9 cellular contexts compared by ENCODE assay signal in the genomic region with DNA sequence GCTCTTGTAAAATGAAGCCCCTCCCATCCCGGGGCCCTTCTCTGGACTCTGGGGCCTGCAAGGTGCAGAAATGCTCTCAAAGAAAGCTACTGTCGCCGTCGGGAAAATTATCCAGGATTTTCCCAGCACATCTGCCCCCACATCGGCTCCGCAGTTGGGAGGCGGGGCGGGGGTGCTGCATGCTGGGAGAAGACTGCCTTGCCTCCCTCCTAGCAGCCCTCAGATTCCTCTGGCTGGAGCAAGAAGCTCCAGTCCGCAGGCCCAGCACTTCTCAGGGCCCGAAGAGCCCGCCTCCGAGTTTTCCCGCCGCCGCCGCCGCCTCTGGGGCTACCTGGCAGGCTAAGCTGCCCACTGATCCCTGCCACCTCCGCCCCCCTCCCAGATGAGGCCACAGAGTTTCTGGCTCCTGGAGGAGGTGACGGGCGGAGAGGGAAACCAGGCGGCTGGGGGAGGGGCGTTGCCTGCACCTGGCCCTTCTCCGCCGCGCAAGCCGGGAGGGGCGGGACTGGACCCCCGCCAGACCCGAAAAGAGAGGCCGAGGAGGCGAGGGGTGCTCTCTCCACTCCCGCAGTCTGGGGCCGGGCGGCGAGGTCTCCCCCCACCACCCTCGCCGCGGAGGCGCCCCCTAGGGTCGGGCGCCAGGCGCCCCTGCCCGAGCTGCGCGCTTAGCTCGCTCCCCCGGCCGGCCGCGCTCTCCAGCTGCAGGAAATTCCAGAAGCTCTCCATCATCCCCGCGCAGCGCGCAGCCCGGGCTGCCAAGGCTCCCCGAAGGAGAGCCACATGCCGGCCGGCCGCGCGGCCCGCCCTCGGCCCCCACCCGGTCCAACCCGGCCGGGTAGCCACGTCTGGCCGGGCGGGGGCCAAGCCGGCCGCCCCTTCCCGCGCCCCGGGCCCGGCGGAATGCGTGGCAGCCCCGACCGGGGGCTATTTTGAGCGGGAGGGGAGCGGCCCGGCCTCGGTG. TPM values are rescaled to one million over a fixed set of nuclear protein-coding genes. Genes with fewer than 3 reads are reported as not detected.
DNase-seq lines count a peak whose midpoint lies in the region; ATAC-seq and TF ChIP-seq lines count a peak whose summit lies in the region.
"Had no signal": no experiment of that assay in that cellular context is flagged by ENCODE, and none has a peak within 500 bp of the region (broad histone marks: within the 10 kb centered on the region; RNA-seq: fewer than 3 reads in every experiment).

No MANE protein-coding gene starts in this region.

- H3K4me2 ChIP-seq in PC-3 (ENCODE audit: low read length) (peak overlapping the region; percentile 71), fibroblast of lung (ENCODE audit: extremely low read depth, insufficient read depth, low read length) (peak overlapping the region; percentile 88)

- H3K27ac Mint-ChIP-seq in naive thymus-derived CD8-positive, alpha-beta T cell = no peak overlapping the region
- H3K27ac Mint-ChIP-seq in activated CD8-positive, alpha-beta T cell treated with anti-CD3 and anti-CD28 coated beads, Interleukin-2, amount 10 ng/mL, durations not matched to agents 7 days and 5 days = no peak overlapping the region
- H3K27ac Mint-ChIP-seq: T-helper 1 cell treated with Interleukin-12 subunit alpha and Interleukin-12 subunit beta and Interleukin-4 antibody, amounts not matched to agents 30 μg/mL and 1 μg/mL, for 36 hours had no signal

- BruUV-seq in PC-3 (replicated peaks; lab: Mats Ljungman, UMichigan) = TSS peak; percentile 20

- no peaks in the 10 kb centered on the region for H3K9me3 Mint-ChIP-seq in naive thymus-derived CD8-positive, alpha-beta T cell
- no peaks in the 10 kb centered on the region for H3K9me3 Mint-ChIP-seq in activated CD8-positive, alpha-beta T cell treated with anti-CD3 and anti-CD28 coated beads, Interleukin-2, amount 10 ng/mL, durations not matched to agents 7 days and 5 days (ENCODE audit: insufficient read depth)
- H3K9me3 Mint-ChIP-seq: T-helper 1 cell treated with Interleukin-12 subunit alpha and Interleukin-12 subunit beta and Interleukin-4 antibody, amounts not matched to agents 30 μg/mL and 1 μg/mL, for 36 hours had no signal

- H3K9ac ChIP-seq in PC-3 (ENCODE audit: low read length) (peak overlapping the region; percentile 47), fibroblast of lung (ENCODE audit: insufficient read depth, low read length) (peak overlapping the region; percentile 64)

- H4K20me1 ChIP-seq in PC-3 (ENCODE audit: low read length) (no peaks in the 10 kb centered on the region), fibroblast of lung (ENCODE audit: control insufficient read depth, extremely low read depth, insufficient read depth, low read length) (no peaks in the 10 kb centered on the region)

- TF ChIP-seq CTCF in PC-3 (conservative IDR thresholded peaks at IDR 0.05; ENCODE audit: low read depth, low read length) (peak; percentile 50), fibroblast of lung (conservative IDR thresholded peaks at IDR 0.05 in 1 of 2, IDR thresholded peaks at IDR 0.05 in 1 of 2; ENCODE audit: low read depth in 1 of 2, low read length in 2 of 2) (peak in 1 of 2 donors; percentile 48)

- H3K4me1 Mint-ChIP-seq in naive thymus-derived CD8-positive, alpha-beta T cell = peaks cover 21 to 57% (median 44%) of the 10 kb centered on the region in 4 donors
- peaks cover 6% of the 10 kb centered on the region for H3K4me1 Mint-ChIP-seq in activated CD8-positive, alpha-beta T cell treated with anti-CD3 and anti-CD28 coated beads, Interleukin-2, amount 10 ng/mL, durations not matched to agents 7 days and 5 days (ENCODE audit: low read depth)

- H3K36me3 ChIP-seq in H7 (replicated peaks; ENCODE audit: control insufficient read depth, insufficient read depth, low read length) (no peaks in the 10 kb centered on the region), PC-3 (ENCODE audit: low read depth, low read length) (no peaks in the 10 kb centered on the region), fibroblast of lung (ENCODE audit: control insufficient read depth, insufficient read depth, low read length) (no peaks in the 10 kb centered on the region)

- no peaks in the 10 kb centered on the region for H3K27me3 Mint-ChIP-seq in naive thymus-derived CD8-positive, alpha-beta T cell
- peaks cover 11% of the 10 kb centered on the region for H3K27me3 Mint-ChIP-seq in activated CD8-positive, alpha-beta T cell treated with anti-CD3 and anti-CD28 coated beads, Interleukin-2, amount 10 ng/mL, durations not matched to agents 7 days and 5 days (ENCODE audit: low read depth)

- H3K4me3 ChIP-seq in H7 (ENCODE audit: insufficient read depth, low read depth, low read length) (peak overlapping the region; percentile 58), PC-3 (ENCODE audit: low read length) (peak overlapping the region; percentile 66; the same call in 1 of the 2 replicates), fibroblast of lung (replicated peaks in 1 of 4; ENCODE audit: control extremely low read depth in 1 of 4, insufficient read depth in 1 of 4, low read depth in 3 of 4, low read length in 4 of 4) (peak overlapping the region in 3 of 4 experiments; percentile 12 to 48 (median 36))

- ATAC-seq in PC-3 = peak; percentile 71
- peak; percentile 27 to 34 for ATAC-seq in naive thymus-derived CD8-positive, alpha-beta T cell
- no peak for ATAC-seq in GM19023 (IDR thresholded peaks at IDR 0.05; ENCODE audit: unreplicated experiment)
- ATAC-seq in activated CD8-positive, alpha-beta T cell treated with anti-CD3 and anti-CD28 coated beads, Interleukin-2, amount 10 ng/mL, durations not matched to agents 7 days and 5 days = no peak

- POLR2A ChIA-PET in PC-3 (lab: Charles Lee; ENCODE audit: unreplicated experiment) = interaction anchor here (0.6 kb wide), 1 partner anchor 26 kb away, joined by 3 read pairs; no protein-coding TSS in a partner anchor
- POLR2A ChIA-PET in naive thymus-derived CD8-positive, alpha-beta T cell (lab: Charles Lee) = no interaction called here
- POLR2A ChIA-PET in activated CD8-positive, alpha-beta T cell treated with anti-CD3 and anti-CD28 coated beads, Interleukin-2, amount 10 ng/mL, durations not matched to agents 7 days and 5 days (lab: Charles Lee) = interaction anchor here (1.1 kb wide), 1 partner anchor 29 kb away, joined by 3 read pairs; the partner anchor contains the start of gene AHDC1

- H2AFZ ChIP-seq in PC-3 (ENCODE audit: low read length) (no peak overlapping the region), fibroblast of lung (ENCODE audit: low read length) (no peak overlapping the region)

- H3K27me3 ChIP-seq in H7 (ENCODE audit: control insufficient read depth, insufficient read depth, low read length) = no peaks in the 10 kb centered on the region
- no peaks in the 10 kb centered on the region for H3K27me3 ChIP-seq in PC-3 (ENCODE audit: low read length)
- no peaks in the 10 kb centered on the region for H3K27me3 ChIP-seq in fibroblast of lung (ENCODE audit: control insufficient read depth, insufficient read depth, low read length)

- no peaks in the 10 kb centered on the region for H3K9me2 ChIP-seq in PC-3 (replicated peaks; ENCODE audit: low read length)

- peaks cover 3% of the 10 kb centered on the region for H3F3A ChIP-seq in PC-3 (ENCODE audit: low read length, unreplicated experiment)

- H3K27ac ChIP-seq in PC-3 (ENCODE audit: low read length) = peak overlapping the region; percentile 23
- H3K27ac ChIP-seq in fibroblast of lung (ENCODE audit: insufficient read depth, low read length) = peak overlapping the region; percentile 70

- no peaks in the 10 kb centered on the region for H3K36me3 Mint-ChIP-seq in naive thymus-derived CD8-positive, alpha-beta T cell
- no peaks in the 10 kb centered on the region for H3K36me3 Mint-ChIP-seq in activated CD8-positive, alpha-beta T cell treated with anti-CD3 and anti-CD28 coated beads, Interleukin-2, amount 10 ng/mL, durations not matched to agents 7 days and 5 days (ENCODE audit: low read depth)

- H3K79me2 ChIP-seq in PC-3 (ENCODE audit: low read length) = peaks cover 78% of the 10 kb centered on the region
- peaks cover 65% of the 10 kb centered on the region for H3K79me2 ChIP-seq in fibroblast of lung (ENCODE audit: control insufficient read depth, insufficient read depth, low read length)

- H3K4me1 ChIP-seq in PC-3 (ENCODE audit: insufficient read depth, low read length) (peaks cover 21% of the 10 kb centered on the region), fibroblast of lung (ENCODE audit: control insufficient read depth, extremely low read depth, insufficient read depth, low read length) (peaks cover 57% of the 10 kb centered on the region)

- H3K9me3 ChIP-seq in PC-3 (ENCODE audit: low read length) (no peaks in the 10 kb centered on the region), fibroblast of lung (ENCODE audit: control insufficient read depth, insufficient read depth, low read depth, low read length) (no peaks in the 10 kb centered on the region)

- intact Hi-C loops in PC-3 (cut with micrococcal nuclease) = no loop called here

- peak overlapping the region in 2 of 10 donors; percentile 36 to 61 for H3K4me3 Mint-ChIP-seq in naive thymus-derived CD8-positive, alpha-beta T cell
- H3K4me3 Mint-ChIP-seq in activated CD8-positive, alpha-beta T cell treated with anti-CD3 and anti-CD28 coated beads, Interleukin-2, amount 10 ng/mL, durations not matched to agents 7 days and 5 days = no peak overlapping the region
- H3K4me3 Mint-ChIP-seq: T-helper 1 cell treated with Interleukin-12 subunit alpha and Interleukin-12 subunit beta and Interleukin-4 antibody, amounts not matched to agents 30 μg/mL and 1 μg/mL, for 36 hours had no signal

- DNase-seq in H7 (peak; percentile 96), PC-3 (peak; percentile 61), fibroblast of lung (ENCODE audit: low read depth in 2 of 2) (peak; percentile 84 to 89), SIG-M5 (lab: John Stamatoyannopoulos, UW) (no peak), NCI-H446 (lab: John Stamatoyannopoulos, UW) (no peak)
- DNase-seq in naive thymus-derived CD8-positive, alpha-beta T cell = no peak
- no peak for DNase-seq in activated CD8-positive, alpha-beta T cell treated with anti-CD3 and anti-CD28 coated beads, Interleukin-2, amount 10 ng/mL, durations not matched to agents 7 days and 5 days

- CTCF ChIA-PET in PC-3 (lab: Charles Lee) = interaction anchor here (0.9 to 1.6 kb wide), 2 partner anchors 18 kb away, joined by 3 to 11 read pairs; no protein-coding TSS in a partner anchor
- CTCF ChIA-PET in activated CD8-positive, alpha-beta T cell treated with anti-CD3 and anti-CD28 coated beads, Interleukin-2, amount 10 ng/mL, durations not matched to agents 7 days and 5 days (lab: Charles Lee) = no interaction called here

RNA-seq across cellular contexts. Expression of gene AHDC1, which starts 28.8 kb away (rescaled TPM):
- total RNA-seq in H7 (2014; rRNA removed; shearing (Covaris generic)) = 8.8 and 11.2 TPM in 2 replicates
- 15.2 and 20.4 TPM in 2 replicates for total RNA-seq in PC-3 (2014; rRNA removed)
- total RNA-seq in fibroblast of lung = 5.1 and 6.9 TPM in 2 replicates
- 3.1 and 4.2 TPM in 2 replicates for polyA plus RNA-seq in fibroblast of lung
- 12.4 and 22.9 TPM in 2 replicates for polyA plus RNA-seq in fibroblast of lung (2012)
- polyA minus RNA-seq in fibroblast of lung (ENCODE audit: low replicate concordance) = 17.7 and 33.1 TPM in 2 replicates
- 10 to 100 TPM; 19.6 to 24.7 TPM for total RNA-seq in naive thymus-derived CD8-positive, alpha-beta T cell
- 1 to 10 TPM in 2 of 3 donors, under 1 TPM in 1; 0.57 to 2.4 (median 1.0) TPM for polyA plus RNA-seq in naive thymus-derived CD8-positive, alpha-beta T cell
- 10 to 100 TPM; 20.9 to 22.7 TPM for total RNA-seq in activated CD8-positive, alpha-beta T cell treated with anti-CD3 and anti-CD28 coated beads, Interleukin-2, amount 10 ng/mL, durations not matched to agents 7 days and 5 days

RNA-seq across cellular contexts. Expression of gene FGR, which starts 59.8 kb away (rescaled TPM):
- total RNA-seq in H7 (2014; rRNA removed; shearing (Covaris generic)) = 0.07 and 0.30 TPM in 2 replicates
- total RNA-seq in PC-3 (2014; rRNA removed) = not detected in 2 replicates
- under 0.01 TPM in 1 of 2 replicates, not detected in the other for total RNA-seq in fibroblast of lung
- not detected in 2 replicates for polyA plus RNA-seq in fibroblast of lung
- not detected in 2 replicates for polyA plus RNA-seq in fibroblast of lung (2012)
- not detected in 2 replicates for polyA minus RNA-seq in fibroblast of lung (ENCODE audit: low replicate concordance)
- 1 to 10 TPM; 2.0 to 2.3 TPM for total RNA-seq in naive thymus-derived CD8-positive, alpha-beta T cell
- polyA plus RNA-seq in naive thymus-derived CD8-positive, alpha-beta T cell = 10 to 100 TPM in 1 of 3 donors, 1 to 10 TPM in 2; 1.8 to 69.5 (median 3.3) TPM
- total RNA-seq in activated CD8-positive, alpha-beta T cell treated with anti-CD3 and anti-CD28 coated beads, Interleukin-2, amount 10 ng/mL, durations not matched to agents 7 days and 5 days = under 1 TPM; 0.08 to 0.21 TPM

Comparison
In these comparisons a context has a peak if more than half of its experiments do, and no peak if none do; other contexts are left out.
1. DNase-seq: peak in H7 (single experiment), PC-3 (single experiment) and fibroblast of lung (2 of 2); none in naive thymus-derived CD8-positive, alpha-beta T cell (0 of 10), SIG-M5 (single experiment), activated CD8-positive, alpha-beta T cell treated with anti-CD3 and anti-CD28 coated beads, Interleukin-2, amount 10 ng/mL, durations not matched to agents 7 days and 5 days (single experiment) and NCI-H446 (0 of 2).
2. ATAC-seq: peak in PC-3 (single experiment) and naive thymus-derived CD8-positive, alpha-beta T cell (2 of 2); none in GM19023 (single experiment) and activated CD8-positive, alpha-beta T cell treated with anti-CD3 and anti-CD28 coated beads, Interleukin-2, amount 10 ng/mL, durations not matched to agents 7 days and 5 days (single experiment).
3. Peak in every context shown above with its lines, with median percentiles within 50 percentile points of each other: H3K4me3 ChIP-seq.